Comparison of ENCODE assay signal across 9 cellular contexts in the genomic region with DNA sequence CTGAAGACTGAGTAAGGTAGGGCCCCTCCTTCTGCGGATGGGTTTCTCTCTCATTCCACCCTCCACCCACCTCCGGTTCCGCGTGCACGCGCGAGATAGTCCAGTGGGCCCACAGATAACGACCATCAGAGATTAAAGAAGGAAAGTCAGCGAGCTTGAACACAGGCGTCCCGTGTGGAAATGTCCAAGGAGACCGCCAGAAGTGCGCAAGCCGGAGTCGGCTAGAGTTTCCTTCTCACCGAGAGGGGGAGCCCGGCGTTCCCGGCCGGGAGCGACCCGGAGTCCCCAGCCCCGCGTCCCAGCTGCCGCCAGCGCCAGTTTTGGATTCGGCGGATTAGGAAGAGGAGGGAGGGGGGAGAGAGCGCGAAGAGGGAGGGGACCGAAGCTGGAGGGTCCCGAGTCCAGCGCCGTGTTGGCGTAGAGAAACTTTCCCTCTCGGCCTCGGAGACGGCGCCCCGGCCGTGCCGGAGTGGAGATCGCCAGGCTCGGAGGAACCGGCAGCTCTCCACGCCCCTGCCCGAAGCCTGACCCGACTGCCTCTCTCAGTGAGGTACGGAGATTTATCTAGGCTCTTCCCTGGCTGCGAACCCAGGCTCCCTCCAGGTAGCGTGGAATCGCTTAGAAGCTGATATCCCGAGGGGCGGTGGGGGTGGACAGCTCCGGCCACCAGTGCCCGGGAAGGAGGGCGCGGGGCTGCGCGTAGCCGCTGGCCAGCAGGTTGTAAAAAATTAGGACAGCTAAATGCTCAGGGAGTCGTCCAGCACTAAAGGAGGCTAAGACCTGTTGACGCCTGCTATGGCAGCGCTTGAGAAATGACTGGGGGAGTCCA. TPM values are rescaled to one million over a fixed set of nuclear protein-coding genes. Genes with fewer than 3 reads are reported as not detected.
A peak's percentile ranks its signal among the peaks of the same experiment; 100 is the strongest.
DNase-seq lines count a peak whose midpoint lies in the region; ATAC-seq, FAIRE-seq and TF ChIP-seq lines count a peak whose summit lies in the region.
"Had no signal": no experiment of that assay in that cellular context is flagged by ENCODE, and none has a peak within 500 bp of the region (broad histone marks: within the 10 kb centered on the region; RNA-seq: fewer than 3 reads in every experiment).

A gene with protein sequence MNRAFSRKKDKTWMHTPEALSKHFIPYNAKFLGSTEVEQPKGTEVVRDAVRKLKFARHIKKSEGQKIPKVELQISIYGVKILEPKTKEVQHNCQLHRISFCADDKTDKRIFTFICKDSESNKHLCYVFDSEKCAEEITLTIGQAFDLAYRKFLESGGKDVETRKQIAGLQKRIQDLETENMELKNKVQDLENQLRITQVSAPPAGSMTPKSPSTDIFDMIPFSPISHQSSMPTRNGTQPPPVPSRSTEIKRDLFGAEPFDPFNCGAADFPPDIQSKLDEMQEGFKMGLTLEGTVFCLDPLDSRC (plus strand): TSS at position 258 of the 829 bp plus-strand sequence. CDS start 185,829 bp downstream, outside the sequence.

- H3K36me3 ChIP-seq in endocrine pancreas (ENCODE audit: control insufficient read depth, insufficient read depth, low read length) (no peaks in the 10 kb centered on the region), right lobe of liver (no peaks in the 10 kb centered on the region)

- 2% methylated on average over 20 of the region's 64 CpGs for WGBS in right lobe of liver (ENCODE audit: insufficient coverage, low coverage, low lambda C conversion rate, missing lambda C conversion rate)

- no peak for TF ChIP-seq POLR2A in right lobe of liver (IDR thresholded peaks at IDR 0.05)

- no peaks in the 10 kb centered on the region for H3K27me3 ChIP-seq in endocrine pancreas (ENCODE audit: control insufficient read depth, insufficient read depth, low read length)
- H3K27me3 ChIP-seq in right lobe of liver = peaks cover 0 to 3% of the 10 kb centered on the region in 2 donors

- peak; percentile 90 to 91 (median 90) for ATAC-seq in right lobe of liver
- no peak for ATAC-seq in GM21360 (IDR thresholded peaks at IDR 0.05; ENCODE audit: unreplicated experiment)

- FAIRE-seq in HTR-8/SVneo (lab: Jason Lieb, UNC) = no peak

- H3K9ac ChIP-seq in endocrine pancreas (ENCODE audit: control insufficient read depth, insufficient read depth, low read length) = peak within 1 kb of the TSS; percentile 48

- DNase-seq in DMS114 treated with DMSO at 0.1 percent for 48 hours (lab: John Stamatoyannopoulos, UW; ENCODE audit: unreplicated experiment) (peak; percentile 36), HTR-8/SVneo (ENCODE audit: insufficient read length, low spot score) (peak; percentile 54), SKM-1 (lab: John Stamatoyannopoulos, UW; ENCODE audit: unreplicated experiment) (peak; percentile 17), right lobe of liver (peak; percentile 67 to 71 (median 68)), substantia nigra (lab: John Stamatoyannopoulos, UW) (peak in 39 of 49 donors; percentile 7 to 65 (median 34)), GDM1 (lab: John Stamatoyannopoulos, UW) (no peak)

- H3K4me3 ChIP-seq in endocrine pancreas (ENCODE audit: control insufficient read depth, insufficient read depth, low read length) (peak within 1 kb of the TSS; percentile 72), right lobe of liver (peak within 1 kb of the TSS; percentile 46 to 59 (median 56))

- H3K4me1 ChIP-seq in endocrine pancreas (ENCODE audit: control insufficient read depth, insufficient read depth, low read length) (no peaks in the 10 kb centered on the region), right lobe of liver (peaks cover 0 to 4% (median 0%) of the 10 kb centered on the region in 4 donors)

- H3K27ac ChIP-seq in right lobe of liver (peak within 1 kb of the TSS; percentile 22 to 57 (median 39)), substantia nigra (ENCODE audit: low read depth, low read length, poor library complexity, severe bottlenecking) (peak within 1 kb of the TSS; percentile 36)

- TF ChIP-seq CTCF in right lobe of liver (IDR thresholded peaks at IDR 0.05) = peak; percentile 22 to 57 (median 50)

- intact Hi-C loops in right lobe of liver (cut with DNase I) = no loop called here

- H3K9me3 ChIP-seq in endocrine pancreas (ENCODE audit: control insufficient read depth, low read length) = no peaks in the 10 kb centered on the region
- no peaks in the 10 kb centered on the region for H3K9me3 ChIP-seq in right lobe of liver

RNA-seq across cellular contexts. Expression of the gene that starts here (rescaled TPM):
- 1 to 10 TPM in 3 of 6 experiments, under 1 TPM in 3; 0.42 to 4.4 (median 0.89) TPM for total RNA-seq in right lobe of liver
- total RNA-seq: T-helper 1 cell treated with Interleukin-12 subunit alpha and Interleukin-12 subunit beta and Interleukin-4 antibody, amounts not matched to agents 30 ng/mL and 1 ng/mL, for 36 hours had no signal
